ENCODE assay signal across 16 cellular contexts in genomic region chr2:142944721-142945120, GRCh38.
"Had no signal": no experiment of that assay in that cellular context is flagged by ENCODE, and none has a peak within 500 bp of the region (broad histone marks: within the 10 kb centered on the region; RNA-seq: fewer than 3 reads in every experiment).

No MANE protein-coding gene starts in this region.

- H3K9me3 ChIP-seq: thoracic aorta, upper lobe of right lung had no signal

- H3K4me1 ChIP-seq: breast epithelium, neural progenitor cell, spleen, upper lobe of right lung had no signal

- H3K36me3 ChIP-seq: breast epithelium, neural progenitor cell, thoracic aorta, upper lobe of right lung had no signal

- H3K27ac ChIP-seq: breast epithelium, neural progenitor cell, spleen, thoracic aorta, upper lobe of right lung had no signal

- H3K4me2 ChIP-seq: neural progenitor cell had no signal

- ATAC-seq: activated naive CD4-positive, alpha-beta T cell treated with anti-CD3 and anti-CD28 coated beads, Interleukin-2, amount 50 U/mL, for 72 hours; activated T-cell treated with anti-CD3 and anti-CD28 coated beads, Interleukin-2, amount 50 U/mL, for 72 hours; esophagus mucosa; sciatic nerve; upper lobe of right lung had no signal

- H2AFZ ChIP-seq: neural progenitor cell had no signal

- H3K27me3 ChIP-seq: breast epithelium, neural progenitor cell, spleen, upper lobe of right lung had no signal

- H3K4me3 ChIP-seq: breast epithelium, neural progenitor cell, spleen, thoracic aorta, upper lobe of right lung had no signal

- DNase-seq: activated CD4-positive, alpha-beta T cell treated with anti-CD3 and anti-CD28 coated beads, Interleukin-2, amount 10 ng/mL, durations not matched to agents 7 days and 5 days; activated CD4-positive, CD25-positive, alpha-beta regulatory T cell; activated CD8-positive, alpha-beta memory T cell treated with anti-CD3 and anti-CD28 coated beads, Interleukin-2, amount 50 U/mL, for 48 hours; activated gamma-delta T cell; activated T-cell treated with anti-CD3 and anti-CD28 coated beads, Interleukin-2, amount 50 U/mL, for 72 hours; amygdala; foreskin melanocyte; immature natural killer cell; spleen; upper lobe of right lung had no signal
